12 cellular contexts compared by ENCODE assay signal in genomic region chr1:228872080-228872479, GRCh38.
"Had no signal": no experiment of that assay in that cellular context is flagged by ENCODE, and none has a peak within 500 bp of the region (broad histone marks: within the 10 kb centered on the region; RNA-seq: fewer than 3 reads in every experiment).

No MANE protein-coding gene starts in this region.

- H3K27me3 Mint-ChIP-seq: activated naive CD8-positive, alpha-beta T cell had no signal

- DNase-seq: activated CD4-positive, alpha-beta T cell treated with anti-CD3 and anti-CD28 coated beads, Interleukin-2, amount 10 ng/mL, durations not matched to agents 24 days and 14 days; activated T-cell treated with anti-CD3 and anti-CD28 coated beads, Interleukin-2, amount 50 U/mL, for 1 hour; effector CD4-positive, alpha-beta T cell; gastrocnemius medialis; heart right ventricle; posterior cingulate gyrus; T1000 had no signal

- H3K4me1 ChIP-seq: gastrocnemius medialis, right atrium auricular region had no signal

- H3K27me3 ChIP-seq: gastrocnemius medialis, neutrophil, right atrium auricular region, tibial nerve had no signal

- H3K27ac Mint-ChIP-seq: activated CD4-positive, alpha-beta T cell treated with anti-CD3 and anti-CD28 coated beads, Interleukin-2, amount 10 ng/mL, durations not matched to agents 24 days and 14 days; activated naive CD8-positive, alpha-beta T cell had no signal

- H3K36me3 ChIP-seq: gastrocnemius medialis, heart right ventricle, neutrophil, right atrium auricular region, tibial nerve had no signal

- ATAC-seq: gastrocnemius medialis, heart right ventricle had no signal

- H3K36me3 Mint-ChIP-seq: activated naive CD8-positive, alpha-beta T cell had no signal

- H3K9me3 ChIP-seq: gastrocnemius medialis, heart right ventricle, neutrophil, right atrium auricular region, tibial nerve had no signal

- H3K4me3 ChIP-seq: gastrocnemius medialis, heart right ventricle, right atrium auricular region, skin epidermis, tibial nerve had no signal

- H3K9me3 Mint-ChIP-seq: activated CD4-positive, alpha-beta T cell treated with anti-CD3 and anti-CD28 coated beads, Interleukin-2, amount 10 ng/mL, durations not matched to agents 24 days and 14 days had no signal

- H3K4me3 Mint-ChIP-seq: activated CD4-positive, alpha-beta T cell treated with anti-CD3 and anti-CD28 coated beads, Interleukin-2, amount 10 ng/mL, durations not matched to agents 24 days and 14 days; activated naive CD8-positive, alpha-beta T cell had no signal

- H3K27ac ChIP-seq: gastrocnemius medialis, heart right ventricle, neutrophil, right atrium auricular region, tibial nerve had no signal
